8 cellular contexts compared by ENCODE assay signal in genomic region chr2:20667151-20667530, GRCh38. TPM values are rescaled to one million over a fixed set of nuclear protein-coding genes. Genes with fewer than 3 reads are reported as not detected.
DNase-seq lines count a peak whose midpoint lies in the region; ATAC-seq and TF ChIP-seq lines count a peak whose summit lies in the region.

No MANE protein-coding gene starts in this region.

- no peak overlapping the region for H3K27ac Mint-ChIP-seq in CD8-positive, alpha-beta T cell
- no peak overlapping the region for H3K27ac Mint-ChIP-seq in endothelial cell (ENCODE audit: unreplicated experiment)
- no peak overlapping the region for H3K27ac Mint-ChIP-seq in immature natural killer cell

- CTCF ChIA-PET in CD8-positive, alpha-beta T cell (lab: Charles Lee), result interaction anchor here (1.2 to 2.6 kb wide), 2 partner anchors 16 to 25 kb away, joined by 4 to 9 read pairs; partner anchors contain the start of gene HS1BP3

- no peak for DNase-seq in CD8-positive, alpha-beta T cell
- DNase-seq in endothelial cell (ENCODE audit: low spot score) (no peak), NCI-H187 (lab: John Stamatoyannopoulos, UW) (no peak), immature natural killer cell (no peak)
- DNase-seq in stimulated activated CD8-positive, alpha-beta memory T cell treated with anti-CD3 and anti-CD28 coated beads, Interleukin-4, amount 100 ng/mL, for 48 hours, result no peak

- POLR2A ChIA-PET in CD8-positive, alpha-beta T cell (lab: Charles Lee), result no interaction called here

- peaks cover 17% of the 10 kb centered on the region for H3K4me1 ChIP-seq in CD8-positive, alpha-beta T cell (ENCODE audit: insufficient read depth, low read length)
- peaks cover 14% of the 10 kb centered on the region for H3K4me1 ChIP-seq in neuron (ENCODE audit: insufficient read depth, low read length)

- H3K4me3 ChIP-seq in CD8-positive, alpha-beta T cell (ENCODE audit: low read depth, low read length), result peak overlapping the region; percentile 33
- H3K4me3 ChIP-seq in neuron (ENCODE audit: low read length), result peak overlapping the region; percentile 54

- no peak overlapping the region for H3K4me3 Mint-ChIP-seq in CD8-positive, alpha-beta T cell
- H3K4me3 Mint-ChIP-seq in endothelial cell (ENCODE audit: unreplicated experiment) (no peak overlapping the region), immature natural killer cell (no peak overlapping the region)

- TF ChIP-seq CTCF in CD8-positive, alpha-beta T cell (IDR thresholded peaks at IDR 0.05), result no peak
- TF ChIP-seq CTCF in endothelial cell (IDR thresholded peaks at IDR 0.05; ENCODE audit: unreplicated experiment), result peak; percentile 22

- no peaks in the 10 kb centered on the region for H3K9me3 Mint-ChIP-seq in CD8-positive, alpha-beta T cell
- no peaks in the 10 kb centered on the region for H3K9me3 Mint-ChIP-seq in endothelial cell (ENCODE audit: unreplicated experiment)
- no peaks in the 10 kb centered on the region for H3K9me3 Mint-ChIP-seq in immature natural killer cell

- no peaks in the 10 kb centered on the region for H3K9me3 ChIP-seq in CD8-positive, alpha-beta T cell (ENCODE audit: low read length)
- H3K9me3 ChIP-seq in neuron (ENCODE audit: low read length), result peaks cover 7% of the 10 kb centered on the region

- no peak overlapping the region for H3K27ac ChIP-seq in CD8-positive, alpha-beta T cell (ENCODE audit: low read depth, low read length)

- intact Hi-C loops in CD8-positive, alpha-beta T cell (cut with DNase I, micrococcal nuclease), result no loop called here

- H3K36me3 Mint-ChIP-seq in CD8-positive, alpha-beta T cell, result no peaks in the 10 kb centered on the region
- H3K36me3 Mint-ChIP-seq in endothelial cell (ENCODE audit: low read depth, unreplicated experiment) (peaks cover 4% of the 10 kb centered on the region), immature natural killer cell (no peaks in the 10 kb centered on the region)

- H3K27me3 ChIP-seq in CD8-positive, alpha-beta T cell (ENCODE audit: insufficient read depth, low read length), result peaks cover 60% of the 10 kb centered on the region
- peaks cover 49% of the 10 kb centered on the region for H3K27me3 ChIP-seq in neuron (ENCODE audit: insufficient read depth, low read length)

- ATAC-seq in CD8-positive, alpha-beta T cell, result peak; percentile 27
- ATAC-seq in HG02852 (IDR thresholded peaks at IDR 0.05; ENCODE audit: unreplicated experiment) (peak; percentile 33), HG02840 (IDR thresholded peaks at IDR 0.05; ENCODE audit: low FRiP score, unreplicated experiment) (no peak)

- H3K36me3 ChIP-seq in CD8-positive, alpha-beta T cell (ENCODE audit: insufficient read depth, low read length), result no peaks in the 10 kb centered on the region
- H3K36me3 ChIP-seq in neuron (ENCODE audit: insufficient read depth, low read length), result peaks cover 3% of the 10 kb centered on the region

- H2AFZ ChIP-seq in neuron (ENCODE audit: low read depth, low read length), result peak overlapping the region; percentile 75

- H3K27me3 Mint-ChIP-seq in CD8-positive, alpha-beta T cell (ENCODE audit: low read depth), result peaks cover 61% of the 10 kb centered on the region
- peaks cover 25% of the 10 kb centered on the region for H3K27me3 Mint-ChIP-seq in endothelial cell (ENCODE audit: unreplicated experiment)
- peaks cover 28 to 40% (median 30%) of the 10 kb centered on the region in 3 donors for H3K27me3 Mint-ChIP-seq in immature natural killer cell (ENCODE audit: low read depth in 3 of 3)

- H3K4me1 Mint-ChIP-seq in CD8-positive, alpha-beta T cell (ENCODE audit: low read depth), result peaks cover 16% of the 10 kb centered on the region
- H3K4me1 Mint-ChIP-seq in endothelial cell (ENCODE audit: unreplicated experiment) (peaks cover 24% of the 10 kb centered on the region), immature natural killer cell (peaks cover 11 to 12% of the 10 kb centered on the region in 2 donors)

RNA-seq across cellular contexts. Expression of gene GDF7, which starts 0.2 kb away (rescaled TPM):
- under 1 TPM in 1 of 2 experiments, not detected in 1; 0.06 TPM for total RNA-seq in CD8-positive, alpha-beta T cell
- 11.2 TPM for total RNA-seq in endothelial cell (ENCODE audit: unreplicated experiment)
- not detected for polyA plus RNA-seq in immature natural killer cell

RNA-seq across cellular contexts. Expression of gene HS1BP3, which starts 16.2 kb away (rescaled TPM):
- 1 to 10 TPM; 3.3 to 6.9 TPM for total RNA-seq in CD8-positive, alpha-beta T cell
- total RNA-seq in endothelial cell (ENCODE audit: unreplicated experiment), result 33.6 TPM
- 10 to 100 TPM; 19.2 to 31.1 (median 25.3) TPM for polyA plus RNA-seq in immature natural killer cell

Comparison
In these comparisons a context has a peak if more than half of its experiments do, and no peak if none do; other contexts are left out.
1. RNA of gene GDF7, which starts 0.2 kb away (total RNA-seq): 11.2 TPM in endothelial cell (single experiment); 0.06 TPM in CD8-positive, alpha-beta T cell; every median in the first group is over 10 times any median in the second.